16 cellular contexts compared by ENCODE assay signal in the genomic region with DNA sequence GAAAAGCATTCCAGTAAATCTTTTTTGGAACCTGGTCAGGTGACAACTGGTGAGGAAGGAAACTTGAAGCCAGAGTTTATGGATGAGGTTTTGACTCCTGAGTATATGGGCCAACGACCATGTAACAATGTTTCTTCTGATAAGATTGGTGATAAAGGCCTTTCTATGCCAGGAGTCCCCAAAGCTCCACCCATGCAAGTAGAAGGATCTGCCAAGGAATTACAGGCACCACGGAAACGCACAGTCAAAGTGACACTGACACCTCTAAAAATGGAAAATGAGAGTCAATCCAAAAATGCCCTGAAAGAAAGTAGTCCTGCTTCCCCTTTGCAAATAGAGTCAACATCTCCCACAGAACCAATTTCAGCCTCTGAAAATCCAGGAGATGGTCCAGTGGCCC. TPM values are rescaled to one million over a fixed set of nuclear protein-coding genes. Genes with fewer than 3 reads are reported as not detected.
"Had no signal": no experiment of that assay in that cellular context is flagged by ENCODE, and none has a peak within 500 bp of the region (broad histone marks: within the 10 kb centered on the region; RNA-seq: fewer than 3 reads in every experiment).

No MANE protein-coding gene starts in this region.

- ATAC-seq: gastrocnemius medialis; stimulated activated memory B cell treated with anti-CD40 and anti-IgM and Interleukin-4, amounts not matched to agents 10 μg/mL and 1 μg/mL and 100 μg/mL, for 72 hours had no signal

- H3K4me3 ChIP-seq: coronary artery, gastrocnemius medialis, sigmoid colon, tibial artery had no signal

- DNase-seq: activated naive CD8-positive, alpha-beta T cell treated with anti-CD3 and anti-CD28 coated beads, Interleukin-2, amount 10 ng/mL, durations not matched to agents 7 days and 5 days; brain microvascular endothelial cell; gastrocnemius medialis; head of caudate nucleus; kidney glomerular epithelial cell; mesendoderm; sigmoid colon; SK-N-SH; stimulated activated CD4-positive, alpha-beta T cell treated with anti-CD3 and anti-CD28 coated beads, Interleukin-4, amount 100 ng/mL, for 24 hours; tibial artery had no signal

- H2AFZ ChIP-seq: parathyroid adenoma had no signal

- H3K4me3 Mint-ChIP-seq: activated naive CD8-positive, alpha-beta T cell treated with anti-CD3 and anti-CD28 coated beads, Interleukin-2, amount 10 ng/mL, durations not matched to agents 7 days and 5 days; nephron; stimulated activated memory B cell treated with anti-CD40 and anti-IgM and Interleukin-4, amounts not matched to agents 10 μg/mL and 1 μg/mL and 100 μg/mL, for 72 hours; T-helper 2 cell treated with Interferon-gamma antibody and Interleukin-4, amounts not matched to agents 5 μg/mL and 100 μg/mL, for 36 hours had no signal

- H3K9me2 ChIP-seq: SK-N-SH had no signal

- H3K4me1 Mint-ChIP-seq: activated naive CD8-positive, alpha-beta T cell treated with anti-CD3 and anti-CD28 coated beads, Interleukin-2, amount 10 ng/mL, durations not matched to agents 7 days and 5 days; nephron; stimulated activated memory B cell treated with anti-CD40 and anti-IgM and Interleukin-4, amounts not matched to agents 10 μg/mL and 1 μg/mL and 100 μg/mL, for 72 hours had no signal

- H3K9ac ChIP-seq: parathyroid adenoma, SK-N-SH had no signal

- H3K27ac Mint-ChIP-seq: activated naive CD8-positive, alpha-beta T cell treated with anti-CD3 and anti-CD28 coated beads, Interleukin-2, amount 10 ng/mL, durations not matched to agents 7 days and 5 days; nephron; stimulated activated memory B cell treated with anti-CD40 and anti-IgM and Interleukin-4, amounts not matched to agents 10 μg/mL and 1 μg/mL and 100 μg/mL, for 72 hours; T-helper 2 cell treated with Interferon-gamma antibody and Interleukin-4, amounts not matched to agents 5 μg/mL and 100 μg/mL, for 36 hours had no signal

- H3K9me3 ChIP-seq: gastrocnemius medialis, sigmoid colon, SK-N-SH, tibial artery had no signal

- H3K27me3 ChIP-seq: brain microvascular endothelial cell, gastrocnemius medialis, sigmoid colon, tibial artery had no signal

- H3K27ac ChIP-seq: brain microvascular endothelial cell, coronary artery, parathyroid adenoma, sigmoid colon, tibial artery had no signal

- H3K9me3 Mint-ChIP-seq: activated naive CD8-positive, alpha-beta T cell treated with anti-CD3 and anti-CD28 coated beads, Interleukin-2, amount 10 ng/mL, durations not matched to agents 7 days and 5 days; nephron; stimulated activated memory B cell treated with anti-CD40 and anti-IgM and Interleukin-4, amounts not matched to agents 10 μg/mL and 1 μg/mL and 100 μg/mL, for 72 hours; T-helper 2 cell treated with Interferon-gamma antibody and Interleukin-4, amounts not matched to agents 5 μg/mL and 100 μg/mL, for 36 hours had no signal

- H3K27me3 Mint-ChIP-seq: activated naive CD8-positive, alpha-beta T cell treated with anti-CD3 and anti-CD28 coated beads, Interleukin-2, amount 10 ng/mL, durations not matched to agents 7 days and 5 days; stimulated activated memory B cell treated with anti-CD40 and anti-IgM and Interleukin-4, amounts not matched to agents 10 μg/mL and 1 μg/mL and 100 μg/mL, for 72 hours had no signal

- H3K4me2 ChIP-seq: SK-N-SH had no signal

- H3K79me2 ChIP-seq: parathyroid adenoma had no signal

- H3K4me1 ChIP-seq: gastrocnemius medialis, parathyroid adenoma, sigmoid colon, tibial artery had no signal

RNA-seq across cellular contexts. Expression of a gene that starts 24.1 kb away (rescaled TPM):
- total RNA-seq: urinary bladder had no signal
